ENCODE assay signal across 14 cellular contexts in the genomic region with DNA sequence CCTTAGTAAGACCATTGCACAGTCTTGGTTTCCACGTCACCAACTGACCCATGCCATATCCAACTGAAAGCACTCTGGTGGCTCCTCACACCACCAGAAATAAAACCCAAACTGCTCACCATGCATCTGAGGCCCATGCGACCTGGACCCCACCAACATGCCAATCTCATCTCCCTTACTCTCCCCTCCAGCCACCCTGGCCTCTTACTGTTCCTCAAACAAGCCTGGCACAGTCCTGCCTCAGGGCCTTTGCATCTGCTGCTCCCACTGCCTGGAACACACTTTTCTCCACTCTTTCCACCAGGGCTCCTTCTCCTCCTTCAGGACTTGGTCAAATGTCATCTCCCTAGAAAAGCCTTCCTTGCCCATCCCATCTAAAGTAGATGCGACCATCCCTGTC. TPM values are rescaled to one million over a fixed set of nuclear protein-coding genes. Genes with fewer than 3 reads are reported as not detected.
DNase-seq lines count a peak whose midpoint lies in the region; ATAC-seq lines count a peak whose summit lies in the region.
"Had no signal": no experiment of that assay in that cellular context is flagged by ENCODE, and none has a peak within 500 bp of the region (broad histone marks: within the 10 kb centered on the region; RNA-seq: fewer than 3 reads in every experiment).

No MANE protein-coding gene starts in this region.

- no peaks in the 10 kb centered on the region for H3K9me3 Mint-ChIP-seq in stimulated activated naive CD8-positive, alpha-beta T cell treated with anti-CD3 and anti-CD28 coated beads, Interleukin-15, Interleukin-2, amounts not matched to agents 100 ng/mL and 50 ng/mL, for 24 hours
- H3K9me3 Mint-ChIP-seq in activated CD4-positive, alpha-beta memory T cell treated with anti-CD3 and anti-CD28 coated beads, Interleukin-2, amount 10 ng/mL, durations not matched to agents 7 days and 5 days, result no peaks in the 10 kb centered on the region
- H3K9me3 Mint-ChIP-seq in naive B cell, result no peaks in the 10 kb centered on the region
- H3K9me3 Mint-ChIP-seq: HFFc6 had no signal

- H3K27ac Mint-ChIP-seq in stimulated activated naive CD8-positive, alpha-beta T cell treated with anti-CD3 and anti-CD28 coated beads, Interleukin-15, Interleukin-2, amounts not matched to agents 100 ng/mL and 50 ng/mL, for 24 hours, result peak overlapping the region; percentile 94
- H3K27ac Mint-ChIP-seq in activated CD4-positive, alpha-beta memory T cell treated with anti-CD3 and anti-CD28 coated beads, Interleukin-2, amount 10 ng/mL, durations not matched to agents 7 days and 5 days, result peak overlapping the region; percentile 97
- peak overlapping the region; percentile 84 to 97 (median 93) for H3K27ac Mint-ChIP-seq in naive B cell
- H3K27ac Mint-ChIP-seq: HFFc6 had no signal

- ATAC-seq in stimulated activated naive CD8-positive, alpha-beta T cell treated with anti-CD3 and anti-CD28 coated beads, Interleukin-15, Interleukin-2, amounts not matched to agents 100 U/mL and 50 U/mL, for 24 hours, result no peak
- ATAC-seq in naive B cell (ENCODE audit: low read depth in 2 of 2) (no peak), HG03135 (IDR thresholded peaks at IDR 0.05; ENCODE audit: unreplicated experiment) (no peak), GM21786 (IDR thresholded peaks at IDR 0.05; ENCODE audit: unreplicated experiment) (no peak)

- H3K36me3 Mint-ChIP-seq in stimulated activated naive CD8-positive, alpha-beta T cell treated with anti-CD3 and anti-CD28 coated beads, Interleukin-15, Interleukin-2, amounts not matched to agents 100 ng/mL and 50 ng/mL, for 24 hours (ENCODE audit: low read depth), result peaks cover 43% of the 10 kb centered on the region
- H3K36me3 Mint-ChIP-seq in activated CD4-positive, alpha-beta memory T cell treated with anti-CD3 and anti-CD28 coated beads, Interleukin-2, amount 10 ng/mL, durations not matched to agents 7 days and 5 days (ENCODE audit: low read depth), result peaks cover 84% of the 10 kb centered on the region
- H3K36me3 Mint-ChIP-seq in naive B cell, result no peaks in the 10 kb centered on the region

- H3K4me3 Mint-ChIP-seq in stimulated activated naive CD8-positive, alpha-beta T cell treated with anti-CD3 and anti-CD28 coated beads, Interleukin-15, Interleukin-2, amounts not matched to agents 100 ng/mL and 50 ng/mL, for 24 hours, result peak overlapping the region; percentile 61
- peak overlapping the region; percentile 98 for H3K4me3 Mint-ChIP-seq in activated CD4-positive, alpha-beta memory T cell treated with anti-CD3 and anti-CD28 coated beads, Interleukin-2, amount 10 ng/mL, durations not matched to agents 7 days and 5 days
- peak overlapping the region; percentile 71 to 97 (median 90) for H3K4me3 Mint-ChIP-seq in naive B cell
- H3K4me3 Mint-ChIP-seq: HFFc6 had no signal

- DNase-seq in stimulated activated naive CD8-positive, alpha-beta T cell treated with anti-CD3 and anti-CD28 coated beads, Interleukin-15, Interleukin-2, amounts not matched to agents 100 U/mL and 50 U/mL, for 24 hours, result no peak
- DNase-seq in activated CD4-positive, alpha-beta memory T cell treated with anti-CD3 and anti-CD28 coated beads, Interleukin-2, amount 10 ng/mL, durations not matched to agents 7 days and 5 days, result no peak
- no peak for DNase-seq in naive B cell
- DNase-seq in Kasumi-1 (lab: John Stamatoyannopoulos, UW), result no peak
- no peak for DNase-seq in NCI-H2196 (lab: John Stamatoyannopoulos, UW; ENCODE audit: unreplicated experiment)
- DNase-seq: foreskin melanocyte, HFFc6, mammary epithelial cell, MG63, NCI-H2081, NCI-H748 treated with DMSO at 0.1 percent for 48 hours had no signal

- H3K27me3 Mint-ChIP-seq in stimulated activated naive CD8-positive, alpha-beta T cell treated with anti-CD3 and anti-CD28 coated beads, Interleukin-15, Interleukin-2, amounts not matched to agents 100 ng/mL and 50 ng/mL, for 24 hours, result no peaks in the 10 kb centered on the region
- H3K27me3 Mint-ChIP-seq in activated CD4-positive, alpha-beta memory T cell treated with anti-CD3 and anti-CD28 coated beads, Interleukin-2, amount 10 ng/mL, durations not matched to agents 7 days and 5 days, result no peaks in the 10 kb centered on the region
- H3K27me3 Mint-ChIP-seq in naive B cell, result no peaks in the 10 kb centered on the region

- POLR2A ChIA-PET in activated CD4-positive, alpha-beta memory T cell treated with anti-CD3 and anti-CD28 coated beads, Interleukin-2, amount 10 ng/mL, durations not matched to agents 7 days and 5 days (lab: Charles Lee), result interaction anchor here (1.0 to 2.9 kb wide), 13 partner anchors 8 to 129 kb away, joined by 3 to 33 read pairs (median 5); partner anchors contain the start of gene PREX1

- CTCF ChIA-PET in activated CD4-positive, alpha-beta memory T cell treated with anti-CD3 and anti-CD28 coated beads, Interleukin-2, amount 10 ng/mL, durations not matched to agents 7 days and 5 days (lab: Charles Lee), result interaction anchor here (1.1 to 1.3 kb wide), 2 partner anchors 80 to 162 kb away, joined by 3 to 6 read pairs; no protein-coding TSS in a partner anchor

- H3K4me1 Mint-ChIP-seq in stimulated activated naive CD8-positive, alpha-beta T cell treated with anti-CD3 and anti-CD28 coated beads, Interleukin-15, Interleukin-2, amounts not matched to agents 100 ng/mL and 50 ng/mL, for 24 hours (ENCODE audit: low read depth), result no peaks in the 10 kb centered on the region
- H3K4me1 Mint-ChIP-seq in activated CD4-positive, alpha-beta memory T cell treated with anti-CD3 and anti-CD28 coated beads, Interleukin-2, amount 10 ng/mL, durations not matched to agents 7 days and 5 days, result no peaks in the 10 kb centered on the region
- peaks cover 0 to 78% (median 73%) of the 10 kb centered on the region in 3 donors for H3K4me1 Mint-ChIP-seq in naive B cell

RNA-seq across cellular contexts. Expression of gene PREX1, which starts 8.7 kb away (rescaled TPM):
- 100 to 1,000 TPM; 158 to 160 TPM for total RNA-seq in activated CD4-positive, alpha-beta memory T cell treated with anti-CD3 and anti-CD28 coated beads, Interleukin-2, amount 10 ng/mL, durations not matched to agents 7 days and 5 days
- 10 to 100 TPM; 13.3 to 37.5 (median 17.1) TPM for polyA plus RNA-seq in naive B cell (ENCODE audit: low read depth in 6 of 6)
